8 cellular contexts compared by ENCODE assay signal in the genomic region with DNA sequence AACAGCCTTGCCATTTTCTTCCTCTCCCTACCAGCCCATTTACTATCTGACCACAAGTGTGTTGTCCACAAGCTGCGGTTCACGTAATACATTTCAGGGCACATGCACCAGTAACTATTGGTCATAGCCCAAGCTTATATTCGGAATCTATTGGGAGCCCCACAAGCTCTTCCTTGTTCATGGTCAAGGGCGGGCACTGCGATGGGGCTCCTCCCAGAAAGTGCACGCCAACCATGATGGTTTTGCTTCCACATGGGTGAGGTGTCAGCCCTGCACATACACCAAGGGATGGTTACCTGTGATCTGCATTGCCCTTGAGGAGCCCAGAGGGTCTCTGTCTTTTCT. TPM values are rescaled to one million over a fixed set of nuclear protein-coding genes. Genes with fewer than 3 reads are reported as not detected.
DNase-seq lines count a peak whose midpoint lies in the region; TF ChIP-seq lines count a peak whose summit lies in the region.

No MANE protein-coding gene starts in this region.

- WGBS in mesodermal cell (ENCODE audit: insufficient coverage in 2 of 2), 2 experiments, result 96 to 97% methylated on average over 6 of the region's 6 CpGs
- WGBS in testis, 2 donors, result 45 to 54% methylated on average over 4 to 6 of the region's 6 CpGs

- H3K9me3 ChIP-seq in mesodermal cell (ENCODE audit: control insufficient read depth, low read length), result no peaks in the 10 kb centered on the region
- H3K9me3 ChIP-seq in testis, result no peaks in the 10 kb centered on the region
- H3K9me3 ChIP-seq in BE2C, result no peaks in the 10 kb centered on the region

- H3K4me1 ChIP-seq in mesodermal cell (ENCODE audit: control insufficient read depth, insufficient read depth, low read length, poor library complexity, severe bottlenecking) (peaks cover 39% of the 10 kb centered on the region), testis (peaks cover 69% of the 10 kb centered on the region), BE2C (peaks cover 61% of the 10 kb centered on the region)

- TF ChIP-seq CTCF in dorsolateral prefrontal cortex (IDR thresholded peaks at IDR 0.05 in 54 of 56, conservative IDR thresholded peaks at IDR 0.05 in 2 of 56; ENCODE audit: low read depth in 1 of 56, partially characterized antibody in 56 of 56) (no peak), testis (IDR thresholded peaks at IDR 0.05) (no peak), BE2C (IDR thresholded peaks at IDR 0.05; ENCODE audit: low read depth, low read length) (no peak)

- DNase-seq in NCI-H2196 (lab: John Stamatoyannopoulos, UW; ENCODE audit: unreplicated experiment) (peak; percentile 63), dorsolateral prefrontal cortex (no peak), testis (peak; percentile 55), BE2C (no peak), NCI-H1417 (lab: John Stamatoyannopoulos, UW) (no peak), H7 (no peak)
- DNase-seq in activated naive CD8-positive, alpha-beta T cell treated with anti-CD3 and anti-CD28 coated beads for 36 hours, result no peak

- H3K27me3 ChIP-seq in dorsolateral prefrontal cortex (no peaks in the 10 kb centered on the region), testis (no peaks in the 10 kb centered on the region), BE2C (no peaks in the 10 kb centered on the region), H7 (ENCODE audit: control insufficient read depth, insufficient read depth, low read length) (no peaks in the 10 kb centered on the region)

- peaks cover 22% of the 10 kb centered on the region for H3K4me1 Mint-ChIP-seq in activated naive CD8-positive, alpha-beta T cell treated with anti-CD3 and anti-CD28 coated beads for 36 hours

- H3K36me3 Mint-ChIP-seq in activated naive CD8-positive, alpha-beta T cell treated with anti-CD3 and anti-CD28 coated beads for 36 hours, result no peaks in the 10 kb centered on the region

- H3K4me3 Mint-ChIP-seq in activated naive CD8-positive, alpha-beta T cell treated with anti-CD3 and anti-CD28 coated beads for 36 hours, result no peak overlapping the region

- no peak overlapping the region for H3K27ac Mint-ChIP-seq in activated naive CD8-positive, alpha-beta T cell treated with anti-CD3 and anti-CD28 coated beads for 36 hours

- H3K27me3 Mint-ChIP-seq in activated naive CD8-positive, alpha-beta T cell treated with anti-CD3 and anti-CD28 coated beads for 36 hours, result no peaks in the 10 kb centered on the region

- H3K27ac ChIP-seq in dorsolateral prefrontal cortex (peak overlapping the region; percentile 40 to 100 (median 100)), mesodermal cell (ENCODE audit: low read depth, low read length, severe bottlenecking) (peak overlapping the region; percentile 66), testis (peak overlapping the region; percentile 76 to 97)

- intact Hi-C loops in dorsolateral prefrontal cortex (cut with DNase I), result no loop called here
- intact Hi-C loops in testis (cut with DNase I; ENCODE audit: low total_unique reads), result loop anchor here (5.0 kb wide), 1 partner anchor 32 kb away; no protein-coding TSS in a partner anchor

- TF ChIP-seq POLR2A in testis (IDR thresholded peaks at IDR 0.05), result no peak

- no peaks in the 10 kb centered on the region for H3K9me3 Mint-ChIP-seq in activated naive CD8-positive, alpha-beta T cell treated with anti-CD3 and anti-CD28 coated beads for 36 hours

- H3K36me3 ChIP-seq in mesodermal cell (ENCODE audit: control insufficient read depth, insufficient read depth, low read length), result no peaks in the 10 kb centered on the region
- no peaks in the 10 kb centered on the region for H3K36me3 ChIP-seq in testis (ENCODE audit: low read depth, missing control alignments)
- H3K36me3 ChIP-seq in BE2C, result peaks cover 7% of the 10 kb centered on the region
- H3K36me3 ChIP-seq in H7 (replicated peaks; ENCODE audit: control insufficient read depth, insufficient read depth, low read length), result no peaks in the 10 kb centered on the region

- peak overlapping the region in 50 of 59 donors; percentile 3 to 71 (median 40) for H3K4me3 ChIP-seq in dorsolateral prefrontal cortex
- no peak overlapping the region for H3K4me3 ChIP-seq in mesodermal cell (ENCODE audit: extremely low read depth, insufficient read depth, low read length, poor library complexity, severe bottlenecking)
- H3K4me3 ChIP-seq in testis, result no peak overlapping the region
- no peak overlapping the region for H3K4me3 ChIP-seq in BE2C (ENCODE audit: low read depth, low read length)
- no peak overlapping the region for H3K4me3 ChIP-seq in H7 (ENCODE audit: insufficient read depth, low read depth, low read length)

RNA-seq across cellular contexts. Expression of a gene that starts 12.1 kb away (rescaled TPM):
- 100 to 1,000 TPM; 178 to 301 (median 231) TPM for total RNA-seq in dorsolateral prefrontal cortex
- polyA plus RNA-seq in mesodermal cell (2013, experiment 1 of 2), result 20.7 TPM
- polyA plus RNA-seq in mesodermal cell (2013, experiment 2 of 2), result 21.5 TPM
- total RNA-seq in testis, result 10 to 100 TPM; 44.9 to 51.7 TPM
- polyA plus RNA-seq in testis (ENCODE audit: insufficient read depth, low read depth, low replicate concordance), result 41.2 TPM
- 233 TPM for polyA plus RNA-seq in BE2C (2012; ENCODE audit: insufficient read depth, insufficient read length, low read depth)
- 10 to 100 TPM; 11.4 to 12.1 TPM for total RNA-seq in activated naive CD8-positive, alpha-beta T cell treated with anti-CD3 and anti-CD28 coated beads for 36 hours
- 13.2 and 15.2 TPM in 2 replicates for total RNA-seq in H7 (2014; rRNA removed; shearing (Covaris generic))

RNA-seq across cellular contexts. Expression of a gene that starts 20.6 kb away (rescaled TPM):
- total RNA-seq in dorsolateral prefrontal cortex (100 to 1,000 TPM in 59 of 120 experiments, 10 to 100 TPM in 61; 59.5 to 156 (median 99.1) TPM), testis (100 to 1,000 TPM; 151 to 172 TPM)
- 73.9 TPM for polyA plus RNA-seq in mesodermal cell (2013, experiment 1 of 2)
- polyA plus RNA-seq in mesodermal cell (2013, experiment 2 of 2), result 73.6 TPM
- 127 TPM for polyA plus RNA-seq in testis (ENCODE audit: insufficient read depth, low read depth, low replicate concordance)
- polyA plus RNA-seq in BE2C (2012; ENCODE audit: insufficient read depth, insufficient read length, low read depth), result 173 TPM
- 100 to 1,000 TPM; 103 to 107 TPM for total RNA-seq in activated naive CD8-positive, alpha-beta T cell treated with anti-CD3 and anti-CD28 coated beads for 36 hours
- total RNA-seq in H7 (2014; rRNA removed; shearing (Covaris generic)), result 85.6 and 99.9 TPM in 2 replicates

RNA-seq across cellular contexts. Expression of a gene that starts 25.5 kb away (rescaled TPM):
- total RNA-seq in dorsolateral prefrontal cortex, result 10 to 100 TPM; 26.9 to 97.0 (median 62.1) TPM
- polyA plus RNA-seq in mesodermal cell (2013, experiment 1 of 2), result 8.1 TPM
- 6.0 TPM for polyA plus RNA-seq in mesodermal cell (2013, experiment 2 of 2)
- 10 to 100 TPM; 14.4 to 23.6 TPM for total RNA-seq in testis
- 9.8 TPM for polyA plus RNA-seq in testis (ENCODE audit: insufficient read depth, low read depth, low replicate concordance)
- 24.5 TPM for polyA plus RNA-seq in BE2C (2012; ENCODE audit: insufficient read depth, insufficient read length, low read depth)
- total RNA-seq in activated naive CD8-positive, alpha-beta T cell treated with anti-CD3 and anti-CD28 coated beads for 36 hours, result 1 to 10 TPM; 4.8 to 5.8 TPM
- 1.8 and 3.4 TPM in 2 replicates for total RNA-seq in H7 (2014; rRNA removed; shearing (Covaris generic))

RNA-seq across cellular contexts. Expression of a gene that starts 46.9 kb away (rescaled TPM):
- total RNA-seq in dorsolateral prefrontal cortex, result 100 to 1,000 TPM in 116 of 120 experiments, 10 to 100 TPM in 4; 87.8 to 143 (median 120) TPM
- 81.0 TPM for polyA plus RNA-seq in mesodermal cell (2013, experiment 1 of 2)
- 79.8 TPM for polyA plus RNA-seq in mesodermal cell (2013, experiment 2 of 2)
- total RNA-seq in testis, result 100 to 1,000 TPM; 129 to 161 TPM
- polyA plus RNA-seq in testis (ENCODE audit: insufficient read depth, low read depth, low replicate concordance), result 157 TPM
- 119 TPM for polyA plus RNA-seq in BE2C (2012; ENCODE audit: insufficient read depth, insufficient read length, low read depth)
- 10 to 100 TPM; 62.7 to 66.7 TPM for total RNA-seq in activated naive CD8-positive, alpha-beta T cell treated with anti-CD3 and anti-CD28 coated beads for 36 hours
- 44.2 and 70.0 TPM in 2 replicates for total RNA-seq in H7 (2014; rRNA removed; shearing (Covaris generic))

RNA-seq across cellular contexts. Expression of a gene that starts 59.6 kb away (rescaled TPM):
- total RNA-seq in dorsolateral prefrontal cortex (100 to 1,000 TPM in 1 of 120 experiments, 10 to 100 TPM in 8, 1 to 10 TPM in 30, under 1 TPM in 25, not detected in 56; 0.30 to 105 (median 1.8) TPM), testis (1 to 10 TPM; 2.4 to 3.6 TPM)
- polyA plus RNA-seq in mesodermal cell (2013, experiment 1 of 2), result not detected
- not detected for polyA plus RNA-seq in mesodermal cell (2013, experiment 2 of 2)
- polyA plus RNA-seq in testis (ENCODE audit: insufficient read depth, low read depth, low replicate concordance), result 0.80 TPM
- polyA plus RNA-seq in BE2C (2012; ENCODE audit: insufficient read depth, insufficient read length, low read depth), result not detected
- not detected for total RNA-seq in activated naive CD8-positive, alpha-beta T cell treated with anti-CD3 and anti-CD28 coated beads for 36 hours
- total RNA-seq in H7 (2014; rRNA removed; shearing (Covaris generic)), result 0.28 TPM in 1 of 2 replicates, not detected in the other

Comparison
In these comparisons a context has a peak if more than half of its experiments do, and no peak if none do; other contexts are left out.
1. DNase-seq: peak in NCI-H2196 (single experiment) and testis (single experiment); none in dorsolateral prefrontal cortex (0 of 10), BE2C (single experiment), NCI-H1417 (0 of 3), activated naive CD8-positive, alpha-beta T cell treated with anti-CD3 and anti-CD28 coated beads for 36 hours (single experiment) and H7 (single experiment).
2. H3K4me3 ChIP-seq: peak in dorsolateral prefrontal cortex (50 of 59); none in mesodermal cell (single experiment), testis (0 of 2), BE2C (single experiment) and H7 (single experiment).
3. Peak in every context shown above with its lines, with median percentiles within 50 percentile points of each other: H3K27ac ChIP-seq.